ENCODE assay signal across 13 cellular contexts in the genomic region with DNA sequence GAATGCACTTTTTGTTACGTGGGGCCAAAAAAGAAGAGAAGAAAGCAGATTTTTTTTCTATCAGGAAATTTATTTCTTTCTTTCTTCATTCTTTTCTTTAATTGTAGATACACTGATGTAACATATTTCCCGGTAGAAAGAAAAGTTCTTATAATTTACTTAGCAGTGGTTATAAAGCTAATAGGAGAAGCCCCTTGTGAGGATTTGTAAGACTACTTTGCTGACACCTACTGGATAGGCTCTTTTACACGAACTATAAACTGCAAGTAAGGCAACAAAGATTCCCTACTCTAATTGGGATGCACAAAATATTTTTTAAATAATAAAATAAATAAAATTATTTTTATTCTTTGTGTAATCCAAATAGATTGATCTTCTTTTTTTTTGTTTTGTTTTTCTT.
DNase-seq lines count a peak whose midpoint lies in the region; ATAC-seq and TF ChIP-seq lines count a peak whose summit lies in the region.
"Had no signal": no experiment of that assay in that cellular context is flagged by ENCODE, and none has a peak within 500 bp of the region (broad histone marks: within the 10 kb centered on the region; RNA-seq: fewer than 3 reads in every experiment).

No MANE protein-coding gene starts in this region.

- H3K9me3 ChIP-seq in Panc1 (ENCODE audit: control insufficient read depth, insufficient read depth, low read depth, low read length), result no peaks in the 10 kb centered on the region
- H3K9me3 ChIP-seq: spleen had no signal

- DNase-seq in NCI-H510A treated with DMSO at 0.1 percent for 48 hours (lab: John Stamatoyannopoulos, UW), result peak; percentile 7
- DNase-seq in NCI-H510A (lab: John Stamatoyannopoulos, UW), result no peak
- no peak for DNase-seq in Panc1 (ENCODE audit: low read depth, low spot score)
- no peak for DNase-seq in epithelial cell of proximal tubule (ENCODE audit: low read depth)
- peak; percentile 7 for DNase-seq in retinal pigment epithelial cell (ENCODE audit: low read depth)
- DNase-seq in SIG-M5 treated with dmso at 0.1 percent for 504 hours (lab: John Stamatoyannopoulos, UW; ENCODE audit: unreplicated experiment), result no peak
- DNase-seq: AML-193, midbrain, NCI-H187, spleen had no signal

- in situ Hi-C loops in Panc1 (cut with HindIII; ENCODE audit: low pct_unique_long_range_greater_than_20kb, low sequenced_read_pairs), result no loop called here

- TF ChIP-seq CTCF in Panc1 (IDR thresholded peaks at IDR 0.05) (peak; percentile 10; the same call in 1 of the 2 replicates), epithelial cell of proximal tubule (conservative IDR thresholded peaks at IDR 0.05; ENCODE audit: low read depth, low read length) (peak; percentile 56), retinal pigment epithelial cell (conservative IDR thresholded peaks at IDR 0.05; ENCODE audit: low read depth, low read length) (peak; percentile 27)

- H3K4me1 ChIP-seq in Panc1 (ENCODE audit: control insufficient read depth, insufficient read depth, low read length), result no peaks in the 10 kb centered on the region
- H3K4me1 ChIP-seq: spleen had no signal

- H3K27me3 ChIP-seq in Panc1 (ENCODE audit: control insufficient read depth, insufficient read depth, low read length), result no peaks in the 10 kb centered on the region; the same call in 1 of the 2 replicates
- H3K27me3 ChIP-seq: cardiac muscle cell, spleen had no signal

- CTCF ChIA-PET in Panc1 (lab: Charles Lee), result no interaction called here

- no TSS peak for BruUV-seq in Panc1 (replicated peaks; lab: Mats Ljungman, UMichigan)

- POLR2A ChIA-PET in Panc1 (lab: Charles Lee), result no interaction called here

- no peak overlapping the region for H3K4me3 ChIP-seq in Panc1 (ENCODE audit: low read depth in 2 of 2, low read length in 2 of 2)
- H3K4me3 ChIP-seq in epithelial cell of proximal tubule (ENCODE audit: low read depth, low read length), result no peak overlapping the region
- H3K4me3 ChIP-seq in retinal pigment epithelial cell (ENCODE audit: low read length), result no peak overlapping the region
- H3K4me3 ChIP-seq: cardiac muscle cell, spleen had no signal

- H3K27ac ChIP-seq in Panc1 (ENCODE audit: low read length), result no peak overlapping the region
- H3K27ac ChIP-seq: cardiac muscle cell, spleen had no signal

- ATAC-seq in Panc1 (no peak), HG03432 (IDR thresholded peaks at IDR 0.05; ENCODE audit: unreplicated experiment) (no peak), HG03342 (IDR thresholded peaks at IDR 0.05; ENCODE audit: unreplicated experiment) (no peak)

- intact Hi-C loops in Panc1 (cut with micrococcal nuclease; ENCODE audit: unreplicated experiment), result no loop called here

- H3K36me3 ChIP-seq in Panc1 (ENCODE audit: control insufficient read depth, insufficient read depth, low read length), result no peaks in the 10 kb centered on the region
- H3K36me3 ChIP-seq: cardiac muscle cell, spleen had no signal

Comparison
In these comparisons a context has a peak if more than half of its experiments do, and no peak if none do; other contexts are left out.
1. DNase-seq: peak in NCI-H510A treated with DMSO at 0.1 percent for 48 hours (single experiment) and retinal pigment epithelial cell (single experiment); none in NCI-H510A (single experiment), Panc1 (single experiment), epithelial cell of proximal tubule (single experiment) and SIG-M5 treated with dmso at 0.1 percent for 504 hours (single experiment).
2. Peak in every context shown above with its lines, with median percentiles within 50 percentile points of each other: CTCF ChIP-seq.